Comparison of ENCODE assay signal across 8 cellular contexts in genomic region chr3:50617911-50618481, GRCh38. TPM values are rescaled to one million over a fixed set of nuclear protein-coding genes. Genes with fewer than 3 reads are reported as not detected.
A peak's percentile ranks its signal among the peaks of the same experiment; 100 is the strongest.
DNase-seq lines count a peak whose midpoint lies in the region; FAIRE-seq and TF ChIP-seq lines count a peak whose summit lies in the region.

No MANE protein-coding gene starts in this region.

- H3K56ac ChIP-seq in H1 (replicated peaks; ENCODE audit: insufficient read length, low read depth, low read length): no peak overlapping the region

- H4K8ac ChIP-seq in H1 (ENCODE audit: extremely low read depth, insufficient read depth, low read length): no peak overlapping the region; the same call in 1 of the 2 replicates

- BruUV-seq in OCI-LY7 (replicated peaks; lab: Mats Ljungman, UMichigan): TSS peak; percentile 44

- DNase-seq in OCI-LY7 (ENCODE audit: low spot score) (no peak), H1 (ENCODE audit: low read depth in 1 of 2, low spot score in 2 of 2) (no peak), HuH-7 (ENCODE audit: low spot score) (no peak), islet precursor cell (no peak), glomerular visceral epithelial cell (ENCODE audit: extremely low spot score) (no peak), NCI-H2029 treated with DMSO at 0.1 percent for 48 hours (lab: John Stamatoyannopoulos, UW) (no peak)

- H4K5ac ChIP-seq in H1 (ENCODE audit: insufficient read length, low read depth, low read length): peak overlapping the region; percentile 6

- no peak overlapping the region for H2BK120ac ChIP-seq in H1 (replicated peaks; ENCODE audit: low read depth, low read length)

- no peak for TF ChIP-seq EP300 in H1 (IDR thresholded peaks at IDR 0.05; ENCODE audit: borderline replicate concordance in 1 of 2, low read depth in 2 of 2, low read length in 2 of 2)

- H4K20me1 ChIP-seq in OCI-LY7 (ENCODE audit: insufficient read depth, low read length) (no peaks in the 10 kb centered on the region), H1 (replicated peaks in 1 of 2; ENCODE audit: control insufficient read depth in 1 of 2, insufficient read depth in 2 of 2, low read length in 2 of 2) (peaks cover 4 to 13% of the 10 kb centered on the region in 2 experiments)

- no peaks in the 10 kb centered on the region for H3K79me2 ChIP-seq in OCI-LY7 (ENCODE audit: insufficient read depth, low read depth, low read length)
- H3K79me2 ChIP-seq in H1 (ENCODE audit: control insufficient read depth in 1 of 2, insufficient read depth in 2 of 2, low read length in 2 of 2): peaks cover 0 to 15% of the 10 kb centered on the region in 2 experiments; a peak in 1 of 4 replicates

- POLR2A ChIA-PET in OCI-LY7 (lab: Charles Lee): interaction anchor here (0.6 to 1.8 kb wide), 3 partner anchors 10 to 100 kb away, joined by 3 to 6 read pairs (median 3); no protein-coding TSS in a partner anchor
- POLR2A ChIA-PET in H1 (lab: Charles Lee; ENCODE audit: partially characterized antibody): interaction anchor here (0.6 to 4.8 kb wide), 11 partner anchors 9 to 771 kb away, joined by 3 to 20 read pairs (median 4); partner anchors contain the start of gene MANF

- peak overlapping the region in 1 of 3 experiments; percentile 77 for H3K27ac Mint-ChIP-seq in nephron

- intact Hi-C loops in OCI-LY7 (cut with micrococcal nuclease; ENCODE audit: unreplicated experiment): loop anchor here (2.0 to 10.0 kb wide), 3 partner anchors 357 to 921 kb away; partner anchors contain the start of genes RAD54L2 and RBM15B

- no peaks in the 10 kb centered on the region for H3K9me3 Mint-ChIP-seq in nephron

- peak overlapping the region; percentile 99 for H2BK15ac ChIP-seq in H1 (ENCODE audit: low read length)

- peak overlapping the region; percentile 78 to 85 (median 83) for H3K4me3 Mint-ChIP-seq in nephron

- peaks cover 11% of the 10 kb centered on the region for H3K23me2 ChIP-seq in H1 (ENCODE audit: low read depth, low read length)

- peak overlapping the region; percentile 1; the same call in 1 of the 2 replicates for H2BK20ac ChIP-seq in H1 (ENCODE audit: low read length)

- no peaks in the 10 kb centered on the region for H3K36me3 ChIP-seq in OCI-LY7 (ENCODE audit: insufficient read depth, low read length)
- no peaks in the 10 kb centered on the region for H3K36me3 ChIP-seq in H1 (ENCODE audit: control insufficient read depth in 2 of 4, insufficient read depth in 4 of 4, low read length in 3 of 4)

- no peak for TF ChIP-seq RAD21 in H1 (IDR thresholded peaks at IDR 0.05 in 1 of 2, conservative IDR thresholded peaks at IDR 0.05 in 1 of 2; ENCODE audit: low read depth in 2 of 2, low read length in 2 of 2)

- no peaks in the 10 kb centered on the region for H3K9me2 ChIP-seq in OCI-LY7 (ENCODE audit: insufficient read depth, low read length)

- peak overlapping the region; percentile 44 for H4K91ac ChIP-seq in H1 (replicated peaks; ENCODE audit: insufficient read length, low read length)

- H3K18ac ChIP-seq in H1 (ENCODE audit: extremely low read depth, low read length): peak overlapping the region; percentile 65; the same call in 1 of the 2 replicates

- H2AK5ac ChIP-seq in H1 (ENCODE audit: low read depth, low read length): peak overlapping the region; percentile 89

- peak overlapping the region; percentile 81 for H3K27ac ChIP-seq in C4-2B
- no peak overlapping the region for H3K27ac ChIP-seq in OCI-LY7 (ENCODE audit: low read depth, low read length, poor library complexity, severe bottlenecking)
- H3K27ac ChIP-seq in H1 (ENCODE audit: low read depth, low read length): no peak overlapping the region

- TF ChIP-seq POLR2A in H1 (IDR thresholded peaks at IDR 0.05; ENCODE audit: control extremely low read depth in 1 of 2, low read depth in 2 of 2, low read length in 2 of 2): no peak

- peak overlapping the region; percentile 87; the same call in 1 of the 2 replicates for H2BK5ac ChIP-seq in H1 (ENCODE audit: low read depth, low read length)

- H3K4me2 ChIP-seq in OCI-LY7 (ENCODE audit: low read length): peak overlapping the region; percentile 79
- H3K4me2 ChIP-seq in H1 (ENCODE audit: insufficient read depth in 1 of 2, low read depth in 2 of 2, low read length in 2 of 2): peak overlapping the region; percentile 80 to 91

- H3K4ac ChIP-seq in H1 (replicated peaks; ENCODE audit: insufficient read length, low read depth, low read length): peak overlapping the region; percentile 58

- peaks cover 7% of the 10 kb centered on the region for H3K36me3 Mint-ChIP-seq in nephron (ENCODE audit: low read depth)

- H3K27me3 ChIP-seq in H1 (replicated peaks in 1 of 4; ENCODE audit: control insufficient read depth in 3 of 4, extremely low read depth in 1 of 4, insufficient read depth in 3 of 4, low read length in 3 of 4): peaks cover 0 to 13% (median 9%) of the 10 kb centered on the region in 4 experiments; a peak in 5 of 7 replicates

- no peak for TF ChIP-seq CTCF in C4-2B (conservative IDR thresholded peaks at IDR 0.05)
- no peak for TF ChIP-seq CTCF in OCI-LY7 (conservative IDR thresholded peaks at IDR 0.05; ENCODE audit: low read length)
- TF ChIP-seq CTCF in H1 (IDR thresholded peaks at IDR 0.05; ENCODE audit: control extremely low read depth in 1 of 3, insufficient read depth in 1 of 3, low read depth in 1 of 3, low read length in 3 of 3): no peak
- no peak for TF ChIP-seq CTCF in nephron (IDR thresholded peaks at IDR 0.05; ENCODE audit: unreplicated experiment in 3 of 3)

- peak overlapping the region; percentile 86; the same call in 1 of the 2 replicates for H2AFZ ChIP-seq in OCI-LY7 (ENCODE audit: low read length)
- peak overlapping the region; percentile 28; the same call in 1 of the 2 replicates for H2AFZ ChIP-seq in H1 (ENCODE audit: low read length)

- CTCF ChIA-PET in OCI-LY7 (lab: Charles Lee; ENCODE audit: unreplicated experiment) (interaction anchor here (4.0 kb wide), 1 partner anchor 35 kb away, joined by 21 read pairs; no protein-coding TSS in a partner anchor), H1 (lab: Charles Lee; ENCODE audit: partially characterized antibody) (interaction anchor here (0.7 to 50.4 kb wide), 8 partner anchors 28 to 770 kb away, joined by 3 to 1262 read pairs (median 44); partner anchors contain the start of genes C3orf18, DOCK3, HEMK1 and MANF)

- peak overlapping the region; percentile 75 for H3K4me3 ChIP-seq in OCI-LY7 (ENCODE audit: low read depth, low read length, poor library complexity, severe bottlenecking)
- H3K4me3 ChIP-seq in H1 (ENCODE audit: extremely low read depth in 1 of 4, insufficient read depth in 2 of 4, low read depth in 3 of 4, low read length in 4 of 4): peak overlapping the region; percentile 59 to 74 (median 71)

- whole genome bisulfite sequencing in H1 (ENCODE audit: extremely low coverage in 1 of 2, insufficient coverage in 1 of 2, insufficient read length in 1 of 2, insufficient replicate concordance in 2 of 2, low coverage in 1 of 2, low lambda C conversion rate in 2 of 2, missing lambda C conversion rate in 1 of 2), 2 experiments: 75% methylated on average over 6 of the region's 6 CpGs; no CpG with 5 or more reads in 1 of the 2 experiments

- no peak overlapping the region for H3K14ac ChIP-seq in H1 (ENCODE audit: insufficient read length)

- no peaks in the 10 kb centered on the region; the same call in 1 of the 2 replicates for H3K79me1 ChIP-seq in H1 (ENCODE audit: low read depth, low read length)

- peak overlapping the region in 3 of 4 experiments; percentile 59 to 70 (median 62); a peak in 3 of 7 replicates for H3K9ac ChIP-seq in H1 (replicated peaks in 1 of 4; ENCODE audit: extremely low read depth in 1 of 4, low read depth in 3 of 4, low read length in 3 of 4)

- peaks cover 25% of the 10 kb centered on the region for H3K4me1 Mint-ChIP-seq in nephron

- no peak overlapping the region for H3K23ac ChIP-seq in H1 (ENCODE audit: insufficient read length)

- H3K4me1 ChIP-seq in OCI-LY7 (ENCODE audit: insufficient read depth, low read length, poor library complexity, severe bottlenecking): peaks cover 18% of the 10 kb centered on the region
- H3K4me1 ChIP-seq in H1 (replicated peaks in 1 of 4; ENCODE audit: control insufficient read depth in 3 of 4, insufficient read depth in 4 of 4, low read length in 3 of 4): peaks cover 0 to 10% (median 7%) of the 10 kb centered on the region in 4 experiments; a peak in 6 of 7 replicates

- FAIRE-seq in H1 (lab: Jason Lieb, UNC): no peak

- peaks cover 3% of the 10 kb centered on the region for H3K27me3 Mint-ChIP-seq in nephron (ENCODE audit: low read depth)

- H2BK12ac ChIP-seq in H1 (ENCODE audit: low read depth, low read length): peak overlapping the region; percentile 84; the same call in 1 of the 2 replicates

- H3K9me3 ChIP-seq in OCI-LY7 (ENCODE audit: low read length) (no peaks in the 10 kb centered on the region), H1 (ENCODE audit: insufficient read depth in 2 of 2, low read depth in 1 of 2, low read length in 1 of 2) (no peaks in the 10 kb centered on the region)

RNA-seq across cellular contexts. Expression of gene MAPKAPK3, which starts 1.0 kb away (rescaled TPM):
- total RNA-seq in OCI-LY7 (2014; rRNA removed; shearing (Covaris generic)): 17.5 and 24.1 TPM in 2 replicates
- total RNA-seq in OCI-LY7 (2022): 20.3 and 25.2 TPM in 2 replicates
- 52.7 and 65.4 TPM in 2 replicates for total RNA-seq in H1 (2021; fragmentation: NEBNext Ultra II Directional; extraction: Animal tissue kit (Norgen Biotek cat#: 25700))
- polyA plus RNA-seq in H1 (2011; rRNA removed): 87.9 and 99.8 TPM in 2 replicates
- 82.8 TPM for polyA plus RNA-seq in H1 (2011; cell fraction: cytosol; rRNA removed)
- polyA plus RNA-seq in H1 (2011; cell fraction: nucleus; rRNA removed): 79.2 TPM
- polyA plus RNA-seq in H1 (2012, experiment 1 of 2): 48.0 to 63.0 TPM (median 59.2 TPM) in 4 replicates
- polyA plus RNA-seq in H1 (2012, experiment 2 of 2): 82.4 TPM
- polyA plus RNA-seq in H1 (2013, experiment 1 of 2): 39.1 TPM
- 40.2 TPM for polyA plus RNA-seq in H1 (2013, experiment 2 of 2)
- polyA minus RNA-seq in H1 (2011; rRNA and poly(A)+ RNA removed): 77.9 and 129 TPM in 2 replicates
- 31.9 TPM for polyA minus RNA-seq in H1 (2011; cell fraction: cytosol; rRNA and poly(A)+ RNA removed)
- 34.5 TPM for polyA minus RNA-seq in H1 (2011; cell fraction: nucleus; rRNA and poly(A)+ RNA removed)

RNA-seq across cellular contexts. Expression of gene CISH, which starts 6.4 kb away (rescaled TPM):
- 0.05 TPM in 1 of 2 replicates, not detected in the other for total RNA-seq in OCI-LY7 (2014; rRNA removed; shearing (Covaris generic))
- not detected in 2 replicates for total RNA-seq in OCI-LY7 (2022)
- total RNA-seq in H1 (2021; fragmentation: NEBNext Ultra II Directional; extraction: Animal tissue kit (Norgen Biotek cat#: 25700)): 1.9 and 3.1 TPM in 2 replicates
- 2.2 and 3.0 TPM in 2 replicates for polyA plus RNA-seq in H1 (2011; rRNA removed)
- polyA plus RNA-seq in H1 (2011; cell fraction: cytosol; rRNA removed): 1.0 TPM
- 1.6 TPM for polyA plus RNA-seq in H1 (2011; cell fraction: nucleus; rRNA removed)
- 1.4 to 2.6 TPM (median 1.8 TPM) in 4 replicates for polyA plus RNA-seq in H1 (2012, experiment 1 of 2)
- 1.7 TPM for polyA plus RNA-seq in H1 (2012, experiment 2 of 2)
- 1.7 TPM for polyA plus RNA-seq in H1 (2013, experiment 1 of 2)
- 1.7 TPM for polyA plus RNA-seq in H1 (2013, experiment 2 of 2)
- polyA minus RNA-seq in H1 (2011; rRNA and poly(A)+ RNA removed): 1.8 TPM in 2 replicates
- polyA minus RNA-seq in H1 (2011; cell fraction: cytosol; rRNA and poly(A)+ RNA removed): 1.6 TPM
- 2.2 TPM for polyA minus RNA-seq in H1 (2011; cell fraction: nucleus; rRNA and poly(A)+ RNA removed)

RNA-seq across cellular contexts. Expression of gene HEMK1, which starts 48.7 kb away (rescaled TPM):
- 18.9 and 19.3 TPM in 2 replicates for total RNA-seq in OCI-LY7 (2014; rRNA removed; shearing (Covaris generic))
- total RNA-seq in OCI-LY7 (2022): 27.4 and 30.1 TPM in 2 replicates
- 9.6 and 9.7 TPM in 2 replicates for total RNA-seq in H1 (2021; fragmentation: NEBNext Ultra II Directional; extraction: Animal tissue kit (Norgen Biotek cat#: 25700))
- 10.6 and 13.4 TPM in 2 replicates for polyA plus RNA-seq in H1 (2011; rRNA removed)
- polyA plus RNA-seq in H1 (2011; cell fraction: cytosol; rRNA removed): 13.2 TPM
- 26.4 TPM for polyA plus RNA-seq in H1 (2011; cell fraction: nucleus; rRNA removed)
- 7.1 to 12.4 TPM (median 9.2 TPM) in 4 replicates for polyA plus RNA-seq in H1 (2012, experiment 1 of 2)
- polyA plus RNA-seq in H1 (2012, experiment 2 of 2): 10.5 TPM
- 9.5 TPM for polyA plus RNA-seq in H1 (2013, experiment 1 of 2)
- 8.7 TPM for polyA plus RNA-seq in H1 (2013, experiment 2 of 2)
- polyA minus RNA-seq in H1 (2011; rRNA and poly(A)+ RNA removed): 8.1 and 9.2 TPM in 2 replicates
- polyA minus RNA-seq in H1 (2011; cell fraction: cytosol; rRNA and poly(A)+ RNA removed): 3.8 TPM
- 18.3 TPM for polyA minus RNA-seq in H1 (2011; cell fraction: nucleus; rRNA and poly(A)+ RNA removed)

RNA-seq across cellular contexts. Expression of gene C3orf18, which starts 50.4 kb away (rescaled TPM):
- total RNA-seq in OCI-LY7 (2014; rRNA removed; shearing (Covaris generic)): 3.9 and 8.0 TPM in 2 replicates
- total RNA-seq in OCI-LY7 (2022): 8.0 and 9.5 TPM in 2 replicates
- 7.5 and 8.2 TPM in 2 replicates for total RNA-seq in H1 (2021; fragmentation: NEBNext Ultra II Directional; extraction: Animal tissue kit (Norgen Biotek cat#: 25700))
- polyA plus RNA-seq in H1 (2011; rRNA removed): 15.0 and 21.9 TPM in 2 replicates
- polyA plus RNA-seq in H1 (2011; cell fraction: cytosol; rRNA removed): 15.7 TPM
- polyA plus RNA-seq in H1 (2011; cell fraction: nucleus; rRNA removed): 25.8 TPM
- 7.4 to 15.9 TPM (median 11.4 TPM) in 4 replicates for polyA plus RNA-seq in H1 (2012, experiment 1 of 2)
- 6.3 TPM for polyA plus RNA-seq in H1 (2012, experiment 2 of 2)
- polyA plus RNA-seq in H1 (2013, experiment 1 of 2): 4.8 TPM
- 3.9 TPM for polyA plus RNA-seq in H1 (2013, experiment 2 of 2)
- 12.0 and 13.5 TPM in 2 replicates for polyA minus RNA-seq in H1 (2011; rRNA and poly(A)+ RNA removed)
- 5.3 TPM for polyA minus RNA-seq in H1 (2011; cell fraction: cytosol; rRNA and poly(A)+ RNA removed)
- polyA minus RNA-seq in H1 (2011; cell fraction: nucleus; rRNA and poly(A)+ RNA removed): 5.2 TPM

RNA-seq across cellular contexts. Expression of gene DOCK3, which starts 56.7 kb away (rescaled TPM):
- not detected in 2 replicates for total RNA-seq in OCI-LY7 (2014; rRNA removed; shearing (Covaris generic))
- total RNA-seq in OCI-LY7 (2022): not detected in 2 replicates
- 4.6 and 5.0 TPM in 2 replicates for total RNA-seq in H1 (2021; fragmentation: NEBNext Ultra II Directional; extraction: Animal tissue kit (Norgen Biotek cat#: 25700))
- polyA plus RNA-seq in H1 (2011; rRNA removed): 2.7 and 3.6 TPM in 2 replicates
- 3.1 TPM for polyA plus RNA-seq in H1 (2011; cell fraction: cytosol; rRNA removed)
- 13.9 TPM for polyA plus RNA-seq in H1 (2011; cell fraction: nucleus; rRNA removed)
- 3.8 to 5.0 TPM (median 4.6 TPM) in 4 replicates for polyA plus RNA-seq in H1 (2012, experiment 1 of 2)
- polyA plus RNA-seq in H1 (2012, experiment 2 of 2): 0.35 TPM
- polyA plus RNA-seq in H1 (2013, experiment 1 of 2): 2.4 TPM
- polyA plus RNA-seq in H1 (2013, experiment 2 of 2): 2.2 TPM
- 10.1 and 12.7 TPM in 2 replicates for polyA minus RNA-seq in H1 (2011; rRNA and poly(A)+ RNA removed)
- polyA minus RNA-seq in H1 (2011; cell fraction: cytosol; rRNA and poly(A)+ RNA removed): 3.2 TPM
- polyA minus RNA-seq in H1 (2011; cell fraction: nucleus; rRNA and poly(A)+ RNA removed): 17.4 TPM
